In genomic region chr5:62720036-62720441, GRCh38 we compare ENCODE assay signal across 1 cellular context.
TF ChIP-seq lines count a peak whose summit lies in the region.

No MANE protein-coding gene starts in this region.

TF ChIP-seq in K562, 482 proteins besides CTCF, POLR2A, EP300 and RAD21 (continued from another document):
- TF ChIP-seq USF2 (CRISPR knock-in tag; IDR thresholded peaks at IDR 0.05) (peak; percentile 49), L3MBTL2 (IDR thresholded peaks at IDR 0.05) (peak; percentile 87), KLF6 (CRISPR knock-in tag; IDR thresholded peaks at IDR 0.05; ENCODE audit: borderline replicate concordance) (no peak), NCOR1 (IDR thresholded peaks at IDR 0.05) (no peak), E2F8 (IDR thresholded peaks at IDR 0.05; ENCODE audit: low read depth, partially characterized antibody) (no peak), USF1 (CRISPR knock-in tag; IDR thresholded peaks at IDR 0.05) (peak; percentile 26; the same call in 1 of the 2 replicates), MGA (IDR thresholded peaks at IDR 0.05) (peak; percentile 77), PRPF4 (IDR thresholded peaks at IDR 0.05; ENCODE audit: insufficient read depth, low read depth, low read length, poor library complexity, severe bottlenecking) (no peak), AFF1 (IDR thresholded peaks at IDR 0.05; ENCODE audit: low read depth in 1 of 2, partially characterized antibody in 2 of 2) (no peak), PHF21A (IDR thresholded peaks at IDR 0.05; ENCODE audit: borderline replicate concordance, low read depth) (no peak), BHLHE40 (IDR thresholded peaks at IDR 0.05; ENCODE audit: low read length) (peak; percentile 52), CCAR2 (IDR thresholded peaks at IDR 0.05; ENCODE audit: low read depth, low read length) (no peak), MAX (CRISPR knock-in tag; IDR thresholded peaks at IDR 0.05) (peak; percentile 68), ETV5 (CRISPR knock-in tag; IDR thresholded peaks at IDR 0.05; ENCODE audit: low read depth) (no peak), E2F6 (IDR thresholded peaks at IDR 0.05; ENCODE audit: borderline replicate concordance in 1 of 2, extremely low read depth in 1 of 2, insufficient read depth in 1 of 2, insufficient read length in 1 of 2, low read depth in 1 of 2, low read length in 1 of 2, poor library complexity in 1 of 2, severe bottlenecking in 1 of 2) (peak in 1 of 2 experiments; percentile 80), ZNF512 (tag; IDR thresholded peaks at IDR 0.05) (no peak), TFAP4 (CRISPR knock-in tag; IDR thresholded peaks at IDR 0.05; ENCODE audit: borderline replicate concordance) (peak; percentile 61)
